Comparison of ENCODE assay signal across 1 cellular context in the genomic region with DNA sequence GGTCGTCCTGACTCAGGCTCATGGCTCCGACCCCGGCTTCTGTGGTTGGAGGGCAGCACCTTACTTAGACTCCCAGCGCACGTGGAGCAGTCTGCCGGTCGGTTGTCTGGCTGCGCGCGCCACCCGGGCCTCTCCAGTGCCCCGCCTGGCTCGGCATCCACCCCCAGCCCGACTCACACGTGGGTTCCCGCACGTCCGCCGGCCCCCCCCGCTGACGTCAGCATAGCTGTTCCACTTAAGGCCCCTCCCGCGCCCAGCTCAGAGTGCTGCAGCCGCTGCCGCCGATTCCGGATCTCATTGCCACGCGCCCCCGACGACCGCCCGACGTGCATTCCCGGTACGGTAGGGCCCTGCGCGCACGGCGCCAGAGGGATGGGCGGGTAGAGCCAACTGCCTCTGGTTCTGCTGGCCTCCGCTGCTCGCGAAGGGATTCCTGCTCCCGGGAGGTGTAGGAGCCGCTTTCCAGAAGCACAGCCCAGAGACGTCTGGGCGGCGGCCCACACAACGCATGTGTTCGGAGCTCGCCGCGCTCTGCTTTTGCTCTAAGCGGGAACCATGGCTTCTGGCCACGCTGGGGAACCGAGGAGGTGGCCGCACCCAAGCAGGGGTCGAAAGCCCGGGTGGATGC.
TF ChIP-seq lines count a peak whose summit lies in the region.

LDHA (plus strand) TSS at position 264 of the 628 bp plus-strand sequence. CDS start 2,280 bp downstream, outside the sequence.

TF ChIP-seq in WTC11, 78 proteins besides CTCF, POLR2A, EP300 and RAD21 (continued from another document):
- TF ChIP-seq, protein P1, sequence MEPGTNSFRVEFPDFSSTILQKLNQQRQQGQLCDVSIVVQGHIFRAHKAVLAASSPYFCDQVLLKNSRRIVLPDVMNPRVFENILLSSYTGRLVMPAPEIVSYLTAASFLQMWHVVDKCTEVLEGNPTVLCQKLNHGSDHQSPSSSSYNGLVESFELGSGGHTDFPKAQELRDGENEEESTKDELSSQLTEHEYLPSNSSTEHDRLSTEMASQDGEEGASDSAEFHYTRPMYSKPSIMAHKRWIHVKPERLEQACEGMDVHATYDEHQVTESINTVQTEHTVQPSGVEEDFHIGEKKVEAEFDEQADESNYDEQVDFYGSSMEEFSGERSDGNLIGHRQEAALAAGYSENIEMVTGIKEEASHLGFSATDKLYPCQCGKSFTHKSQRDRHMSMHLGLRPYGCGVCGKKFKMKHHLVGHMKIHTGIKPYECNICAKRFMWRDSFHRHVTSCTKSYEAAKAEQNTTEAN (CRISPR knock-in tag; IDR thresholded peaks at IDR 0.05): no peak
- TF ChIP-seq ZBTB21 (CRISPR knock-in tag; IDR thresholded peaks at IDR 0.05; ENCODE audit: borderline replicate concordance): peak; percentile 89
- TF ChIP-seq CREM (CRISPR knock-in tag; IDR thresholded peaks at IDR 0.05): peak; percentile 95
- TF ChIP-seq ATF1 (CRISPR knock-in tag; IDR thresholded peaks at IDR 0.05): peak; percentile 89
- TF ChIP-seq FOXP1 (CRISPR knock-in tag; IDR thresholded peaks at IDR 0.05; ENCODE audit: borderline replicate concordance): peak; percentile 55; the same call in 1 of the 2 replicates
- TF ChIP-seq, protein P2, sequence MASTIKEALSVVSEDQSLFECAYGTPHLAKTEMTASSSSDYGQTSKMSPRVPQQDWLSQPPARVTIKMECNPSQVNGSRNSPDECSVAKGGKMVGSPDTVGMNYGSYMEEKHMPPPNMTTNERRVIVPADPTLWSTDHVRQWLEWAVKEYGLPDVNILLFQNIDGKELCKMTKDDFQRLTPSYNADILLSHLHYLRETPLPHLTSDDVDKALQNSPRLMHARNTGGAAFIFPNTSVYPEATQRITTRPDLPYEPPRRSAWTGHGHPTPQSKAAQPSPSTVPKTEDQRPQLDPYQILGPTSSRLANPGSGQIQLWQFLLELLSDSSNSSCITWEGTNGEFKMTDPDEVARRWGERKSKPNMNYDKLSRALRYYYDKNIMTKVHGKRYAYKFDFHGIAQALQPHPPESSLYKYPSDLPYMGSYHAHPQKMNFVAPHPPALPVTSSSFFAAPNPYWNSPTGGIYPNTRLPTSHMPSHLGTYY (CRISPR knock-in tag; IDR thresholded peaks at IDR 0.05): no peak
- peak; percentile 91 for TF ChIP-seq SMAD3 (CRISPR knock-in tag; IDR thresholded peaks at IDR 0.05; ENCODE audit: borderline replicate concordance)
- TF ChIP-seq, protein P3, sequence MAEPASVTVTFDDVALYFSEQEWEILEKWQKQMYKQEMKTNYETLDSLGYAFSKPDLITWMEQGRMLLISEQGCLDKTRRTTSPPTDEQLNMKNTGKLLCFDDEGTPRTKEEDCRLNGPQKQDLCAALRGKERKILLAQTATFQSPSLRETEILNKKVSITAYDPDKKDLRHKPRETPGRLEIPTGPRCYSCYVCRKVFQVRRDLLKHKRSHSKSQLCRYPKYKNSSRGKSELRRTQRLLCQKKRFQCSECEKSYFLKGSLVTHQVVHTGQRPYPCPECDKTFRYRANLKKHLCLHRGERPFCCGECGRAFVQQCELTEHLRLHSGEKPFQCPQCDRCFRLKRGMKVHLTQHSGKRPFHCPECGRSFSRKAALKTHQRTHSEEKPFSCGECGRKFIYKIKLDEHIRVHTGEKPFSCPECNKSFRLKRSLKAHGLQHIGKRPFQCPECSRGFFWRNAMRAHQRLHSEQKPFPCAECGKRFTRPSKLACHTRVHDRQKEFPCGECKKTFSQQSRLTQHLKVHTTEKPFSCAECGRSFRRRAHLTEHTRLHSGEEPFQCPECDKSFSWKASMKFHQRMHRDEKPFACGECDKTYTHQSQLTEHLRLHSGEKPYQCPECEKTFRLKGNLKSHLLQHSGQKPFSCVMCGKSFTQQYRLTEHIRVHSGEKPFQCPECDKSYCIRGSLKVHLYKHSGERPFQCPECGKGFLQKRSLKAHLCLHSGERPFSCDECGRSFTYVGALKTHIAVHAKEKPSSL (CRISPR knock-in tag; conservative IDR thresholded peaks at IDR 0.05): no peak
- no peak for TF ChIP-seq SOX15 (CRISPR knock-in tag; IDR thresholded peaks at IDR 0.05)
- TF ChIP-seq TCF7 (CRISPR knock-in tag; IDR thresholded peaks at IDR 0.05; ENCODE audit: low read depth): no peak
- 0 out of 2 replicates have a peak, but pooled peaks have one; percentile 38 for TF ChIP-seq NR3C1 (CRISPR knock-in tag; conservative IDR thresholded peaks at IDR 0.05; ENCODE audit: low read depth)
- no peak; the same call in 1 of the 2 replicates for TF ChIP-seq SP1 (CRISPR knock-in tag; conservative IDR thresholded peaks at IDR 0.05)
- no peak for TF ChIP-seq FOXJ3 (CRISPR knock-in tag; IDR thresholded peaks at IDR 0.05; ENCODE audit: borderline replicate concordance)
- 0 out of 2 replicates have a peak, but pooled peaks have one; percentile 68 for TF ChIP-seq TEAD1 (CRISPR knock-in tag; IDR thresholded peaks at IDR 0.05)
- no peak for TF ChIP-seq RORB (CRISPR knock-in tag; IDR thresholded peaks at IDR 0.05)
- TF ChIP-seq, protein P4, sequence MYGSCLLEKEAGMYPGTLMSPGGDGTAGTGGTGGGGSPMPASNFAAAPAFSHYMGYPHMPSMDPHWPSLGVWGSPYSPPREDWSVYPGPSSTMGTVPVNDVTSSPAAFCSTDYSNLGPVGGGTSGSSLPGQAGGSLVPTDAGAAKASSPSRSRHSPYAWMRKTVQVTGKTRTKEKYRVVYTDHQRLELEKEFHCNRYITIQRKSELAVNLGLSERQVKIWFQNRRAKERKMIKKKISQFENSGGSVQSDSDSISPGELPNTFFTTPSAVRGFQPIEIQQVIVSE (CRISPR knock-in tag; IDR thresholded peaks at IDR 0.05; ENCODE audit: borderline replicate concordance): no peak
- TF ChIP-seq, protein P5, sequence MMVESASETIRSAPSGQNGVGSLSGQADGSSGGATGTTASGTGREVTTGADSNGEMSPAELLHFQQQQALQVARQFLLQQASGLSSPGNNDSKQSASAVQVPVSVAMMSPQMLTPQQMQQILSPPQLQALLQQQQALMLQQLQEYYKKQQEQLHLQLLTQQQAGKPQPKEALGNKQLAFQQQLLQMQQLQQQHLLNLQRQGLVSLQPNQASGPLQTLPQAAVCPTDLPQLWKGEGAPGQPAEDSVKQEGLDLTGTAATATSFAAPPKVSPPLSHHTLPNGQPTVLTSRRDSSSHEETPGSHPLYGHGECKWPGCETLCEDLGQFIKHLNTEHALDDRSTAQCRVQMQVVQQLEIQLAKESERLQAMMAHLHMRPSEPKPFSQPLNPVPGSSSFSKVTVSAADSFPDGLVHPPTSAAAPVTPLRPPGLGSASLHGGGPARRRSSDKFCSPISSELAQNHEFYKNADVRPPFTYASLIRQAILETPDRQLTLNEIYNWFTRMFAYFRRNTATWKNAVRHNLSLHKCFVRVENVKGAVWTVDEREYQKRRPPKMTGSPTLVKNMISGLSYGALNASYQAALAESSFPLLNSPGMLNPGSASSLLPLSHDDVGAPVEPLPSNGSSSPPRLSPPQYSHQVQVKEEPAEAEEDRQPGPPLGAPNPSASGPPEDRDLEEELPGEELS (CRISPR knock-in tag; IDR thresholded peaks at IDR 0.05): peak; percentile 85
- peak; percentile 93 for TF ChIP-seq NFE2L1 (CRISPR knock-in tag; IDR thresholded peaks at IDR 0.05)
- peak; percentile 54; the same call in 1 of the 2 replicates for TF ChIP-seq ESRRA (CRISPR knock-in tag; IDR thresholded peaks at IDR 0.05; ENCODE audit: borderline replicate concordance)
- no peak for TF ChIP-seq ZNF263 (CRISPR knock-in tag; IDR thresholded peaks at IDR 0.05; ENCODE audit: low read depth)
- TF ChIP-seq E2F1 (CRISPR knock-in tag; IDR thresholded peaks at IDR 0.05): peak; percentile 74
- TF ChIP-seq NR1H2 (CRISPR knock-in tag; IDR thresholded peaks at IDR 0.05): no peak
- no peak for TF ChIP-seq NFATC4 (CRISPR knock-in tag; IDR thresholded peaks at IDR 0.05)
- TF ChIP-seq MYBL2 (CRISPR knock-in tag; IDR thresholded peaks at IDR 0.05): no peak; the same call in 1 of the 2 replicates
- 0 out of 2 replicates have a peak, but pooled peaks have one; percentile 48 for TF ChIP-seq ZNF317 (CRISPR knock-in tag; IDR thresholded peaks at IDR 0.05; ENCODE audit: borderline replicate concordance, low read depth)
